28 cellular contexts compared by ENCODE assay signal in genomic region chr6:42619963-42620362, GRCh38.
"Had no signal": no experiment of that assay in that cellular context is flagged by ENCODE, and none has a peak within 500 bp of the region (broad histone marks: within the 10 kb centered on the region; RNA-seq: fewer than 3 reads in every experiment).

No MANE protein-coding gene starts in this region.

- DNase-seq: activated CD4-positive, alpha-beta memory T cell treated with anti-CD3 and anti-CD28 coated beads for 36 hours; activated CD4-positive, alpha-beta T cell treated with anti-CD3 and anti-CD28 coated beads for 36 hours; activated CD4-positive, alpha-beta T cell treated with anti-CD3 and anti-CD28 coated beads, Interleukin-2, amount 10 ng/mL, durations not matched to agents 24 days and 14 days; activated CD4-positive, CD25-positive, alpha-beta regulatory T cell; activated CD4-positive, CD25-positive, alpha-beta regulatory T cell treated with anti-CD3 and anti-CD28 coated beads, Interleukin-2, amount 50 U/mL, for 72 hours; activated CD8-positive, alpha-beta memory T cell treated with anti-CD3 and anti-CD28 coated beads, Interleukin-2, amount 10 ng/mL, durations not matched to agents 7 days and 5 days; activated CD8-positive, alpha-beta memory T cell treated with anti-CD3 and anti-CD28 coated beads, Interleukin-2, amount 50 U/mL, for 4 hours; activated CD8-positive, alpha-beta T cell treated with anti-CD3 and anti-CD28 coated beads, Interleukin-2, amount 10 ng/mL, durations not matched to agents 7 days and 5 days; activated effector memory CD4-positive, alpha-beta T cell treated with anti-CD3 and anti-CD28 coated beads, Interleukin-2, amount 50 U/mL, for 16 hours; activated naive CD4-positive, alpha-beta T cell treated with anti-CD3 and anti-CD28 coated beads for 36 hours; activated T-cell treated with anti-CD3 and anti-CD28 coated beads, Interleukin-2, amount 50 U/mL, for 1 hour; activated T-cell treated with anti-CD3 and anti-CD28 coated beads, Interleukin-2, amount 50 U/mL, for 48 hours; amniotic stem cell; anterior cingulate cortex; body of pancreas; caudate nucleus; cerebellar nuclear complex; colonic mucosa; effector CD8-positive, alpha-beta T cell; foreskin fibroblast; glutamatergic neuron; heart left ventricle had no signal

- H3K27ac Mint-ChIP-seq: activated CD4-positive, alpha-beta memory T cell treated with anti-CD3 and anti-CD28 coated beads for 36 hours; activated CD4-positive, alpha-beta T cell treated with anti-CD3 and anti-CD28 coated beads for 36 hours; activated CD4-positive, alpha-beta T cell treated with anti-CD3 and anti-CD28 coated beads, Interleukin-2, amount 10 ng/mL, durations not matched to agents 24 days and 14 days; activated CD8-positive, alpha-beta memory T cell treated with anti-CD3 and anti-CD28 coated beads, Interleukin-2, amount 10 ng/mL, durations not matched to agents 7 days and 5 days; activated CD8-positive, alpha-beta T cell treated with anti-CD3 and anti-CD28 coated beads, Interleukin-2, amount 10 ng/mL, durations not matched to agents 7 days and 5 days; activated naive CD4-positive, alpha-beta T cell treated with anti-CD3 and anti-CD28 coated beads for 36 hours; activated naive CD4-positive, alpha-beta T cell treated with anti-CD3 and anti-CD28 coated beads, Interleukin-2, amount 50 U/mL, for 24 hours; activated T-helper 1 cell treated with anti-CD3 and anti-CD28 coated beads, Interleukin-12 subunit alpha, Interleukin-12 subunit beta, Interleukin-2, Interleukin-4 antibody, amounts not matched to agents 30 ng/mL and 10 ng/mL and 1 ng/mL, durations not matched to agents 14 hours and 24 hours and 36 hours; activated T-helper 2 cell treated with anti-CD3 and anti-CD28 coated beads, Interferon-gamma antibody, Interleukin-2, Interleukin-4, amounts not matched to agents 10 μg/mL and 5 μg/mL and 100 μg/mL, durations not matched to agents 14 hours and 24 hours and 36 hours had no signal

- H3K27me3 ChIP-seq: body of pancreas, colonic mucosa, heart left ventricle had no signal

- H3K4me1 ChIP-seq: body of pancreas, colonic mucosa had no signal

- H3K9me3 Mint-ChIP-seq: activated CD4-positive, alpha-beta memory T cell treated with anti-CD3 and anti-CD28 coated beads for 36 hours; activated CD4-positive, alpha-beta T cell treated with anti-CD3 and anti-CD28 coated beads, Interleukin-2, amount 10 ng/mL, durations not matched to agents 24 days and 14 days; activated naive CD4-positive, alpha-beta T cell treated with anti-CD3 and anti-CD28 coated beads for 36 hours; activated naive CD4-positive, alpha-beta T cell treated with anti-CD3 and anti-CD28 coated beads, Interleukin-2, amount 50 U/mL, for 24 hours; activated T-helper 1 cell treated with anti-CD3 and anti-CD28 coated beads, Interleukin-12 subunit alpha, Interleukin-12 subunit beta, Interleukin-2, Interleukin-4 antibody, amounts not matched to agents 30 ng/mL and 10 ng/mL and 1 ng/mL, durations not matched to agents 14 hours and 24 hours and 36 hours; activated T-helper 2 cell treated with anti-CD3 and anti-CD28 coated beads, Interferon-gamma antibody, Interleukin-2, Interleukin-4, amounts not matched to agents 10 μg/mL and 5 μg/mL and 100 μg/mL, durations not matched to agents 14 hours and 24 hours and 36 hours had no signal

- ATAC-seq: activated CD4-positive, alpha-beta T cell treated with anti-CD3 and anti-CD28 coated beads for 36 hours; activated CD8-positive, alpha-beta memory T cell treated with anti-CD3 and anti-CD28 coated beads, Interleukin-2, amount 10 ng/mL, durations not matched to agents 7 days and 5 days; activated CD8-positive, alpha-beta T cell treated with anti-CD3 and anti-CD28 coated beads, Interleukin-2, amount 10 ng/mL, durations not matched to agents 7 days and 5 days; body of pancreas; esophagus mucosa; heart left ventricle had no signal

- H3K4me1 Mint-ChIP-seq: activated naive CD4-positive, alpha-beta T cell treated with anti-CD3 and anti-CD28 coated beads, Interleukin-2, amount 50 U/mL, for 24 hours had no signal

- H3K9me3 ChIP-seq: body of pancreas, colonic mucosa, heart left ventricle had no signal

- H3K4me3 Mint-ChIP-seq: activated CD4-positive, alpha-beta memory T cell treated with anti-CD3 and anti-CD28 coated beads for 36 hours; activated CD4-positive, alpha-beta T cell treated with anti-CD3 and anti-CD28 coated beads for 36 hours; activated CD4-positive, alpha-beta T cell treated with anti-CD3 and anti-CD28 coated beads, Interleukin-2, amount 10 ng/mL, durations not matched to agents 24 days and 14 days; activated CD8-positive, alpha-beta memory T cell treated with anti-CD3 and anti-CD28 coated beads, Interleukin-2, amount 10 ng/mL, durations not matched to agents 7 days and 5 days; activated CD8-positive, alpha-beta T cell treated with anti-CD3 and anti-CD28 coated beads, Interleukin-2, amount 10 ng/mL, durations not matched to agents 7 days and 5 days; activated naive CD4-positive, alpha-beta T cell treated with anti-CD3 and anti-CD28 coated beads for 36 hours; activated naive CD4-positive, alpha-beta T cell treated with anti-CD3 and anti-CD28 coated beads, Interleukin-2, amount 50 U/mL, for 24 hours; activated T-helper 1 cell treated with anti-CD3 and anti-CD28 coated beads, Interleukin-12 subunit alpha, Interleukin-12 subunit beta, Interleukin-2, Interleukin-4 antibody, amounts not matched to agents 30 ng/mL and 10 ng/mL and 1 ng/mL, durations not matched to agents 14 hours and 24 hours and 36 hours had no signal

- H3K4me3 ChIP-seq: body of pancreas, colonic mucosa, heart left ventricle had no signal

- FAIRE-seq: endometrium, frontal cortex had no signal

- H3K27ac ChIP-seq: body of pancreas, colonic mucosa, heart left ventricle had no signal

- H3K27me3 Mint-ChIP-seq: activated CD4-positive, alpha-beta memory T cell treated with anti-CD3 and anti-CD28 coated beads for 36 hours; activated CD4-positive, alpha-beta T cell treated with anti-CD3 and anti-CD28 coated beads for 36 hours; activated CD4-positive, alpha-beta T cell treated with anti-CD3 and anti-CD28 coated beads, Interleukin-2, amount 10 ng/mL, durations not matched to agents 24 days and 14 days; activated CD8-positive, alpha-beta memory T cell treated with anti-CD3 and anti-CD28 coated beads, Interleukin-2, amount 10 ng/mL, durations not matched to agents 7 days and 5 days; activated naive CD4-positive, alpha-beta T cell treated with anti-CD3 and anti-CD28 coated beads, Interleukin-2, amount 50 U/mL, for 24 hours had no signal
